Comparison of ENCODE assay signal across 8 cellular contexts in genomic region chr19:55254625-55254977, GRCh38. TPM values are rescaled to one million over a fixed set of nuclear protein-coding genes. Genes with fewer than 3 reads are reported as not detected.
DNase-seq lines count a peak whose midpoint lies in the region; ATAC-seq and TF ChIP-seq lines count a peak whose summit lies in the region.

No MANE protein-coding gene starts in this region.

- peak overlapping the region; percentile 95 for H3K4me3 Mint-ChIP-seq in activated CD4-positive, alpha-beta T cell treated with anti-CD3 and anti-CD28 coated beads for 36 hours
- peak overlapping the region; percentile 96 for H3K4me3 Mint-ChIP-seq in activated CD8-positive, alpha-beta T cell treated with anti-CD3 and anti-CD28 coated beads for 36 hours

- intact Hi-C loops in activated CD4-positive, alpha-beta T cell treated with anti-CD3 and anti-CD28 coated beads for 36 hours (cut with DNase I, micrococcal nuclease), result loop anchor here (1.0 to 10.0 kb wide), 3 partner anchors 85 to 1060 kb away; partner anchors contain the start of genes KMT5C (in 1 of the 2), RPL28 (in 1 of the 2), TMEM238 (in 1 of the 2) and ZSCAN5A (in 1 of the 2)
- intact Hi-C loops in activated CD8-positive, alpha-beta T cell treated with anti-CD3 and anti-CD28 coated beads for 36 hours (cut with micrococcal nuclease), result loop anchor here (10.0 kb wide), 1 partner anchor 400 kb away; the partner anchor contains the start of gene U2AF2
- intact Hi-C loops in left lung (cut with DNase I), result no loop called here

- CTCF ChIA-PET in activated CD4-positive, alpha-beta T cell treated with anti-CD3 and anti-CD28 coated beads for 36 hours (lab: Charles Lee), result interaction anchor here (0.7 to 2.2 kb wide), 7 partner anchors 25 to 400 kb away, joined by 3 to 7 read pairs (median 4); partner anchors contain the start of gene HSPBP1
- CTCF ChIA-PET in activated CD8-positive, alpha-beta T cell treated with anti-CD3 and anti-CD28 coated beads for 36 hours (lab: Charles Lee), result interaction anchor here (0.6 to 3.5 kb wide), 9 partner anchors 28 to 249 kb away, joined by 3 to 11 read pairs (median 5); partner anchors contain the start of gene TMEM238

- H3K4me1 ChIP-seq in left lung, result peaks cover 22 to 83% of the 10 kb centered on the region in 2 donors
- H3K4me1 ChIP-seq in thoracic aorta (ENCODE audit: control insufficient read depth in 1 of 2, low read depth in 2 of 2), result peaks cover 36 to 52% of the 10 kb centered on the region in 2 donors

- H3K36me3 Mint-ChIP-seq in activated CD4-positive, alpha-beta T cell treated with anti-CD3 and anti-CD28 coated beads for 36 hours (ENCODE audit: low read depth), result peaks cover 60% of the 10 kb centered on the region
- H3K36me3 Mint-ChIP-seq in activated CD8-positive, alpha-beta T cell treated with anti-CD3 and anti-CD28 coated beads for 36 hours (ENCODE audit: low read depth), result peaks cover 64% of the 10 kb centered on the region

- TF ChIP-seq CTCF in activated CD8-positive, alpha-beta T cell treated with anti-CD3 and anti-CD28 coated beads for 36 hours (IDR thresholded peaks at IDR 0.05), result no peak
- no peak for TF ChIP-seq CTCF in left lung (IDR thresholded peaks at IDR 0.05)
- TF ChIP-seq CTCF in thoracic aorta (IDR thresholded peaks at IDR 0.05), result no peak

- H3K27me3 ChIP-seq in left lung, result no peaks in the 10 kb centered on the region
- no peaks in the 10 kb centered on the region for H3K27me3 ChIP-seq in thoracic aorta (replicated peaks; ENCODE audit: insufficient read depth)

- no peak for ATAC-seq in activated CD4-positive, alpha-beta T cell treated with anti-CD3 and anti-CD28 coated beads for 36 hours
- no peak for ATAC-seq in activated CD8-positive, alpha-beta T cell treated with anti-CD3 and anti-CD28 coated beads for 36 hours
- ATAC-seq in left lung (no peak), thoracic aorta (ENCODE audit: insufficient number of reproducible peaks, low FRiP score, low read depth) (no peak), HG02973 (IDR thresholded peaks at IDR 0.05; ENCODE audit: unreplicated experiment) (no peak)

- H3K4me3 ChIP-seq in left lung, result peak overlapping the region in 1 of 2 donors; percentile 44
- H3K4me3 ChIP-seq in thoracic aorta, result peak overlapping the region; percentile 57

- no peaks in the 10 kb centered on the region for H3K27me3 Mint-ChIP-seq in activated CD4-positive, alpha-beta T cell treated with anti-CD3 and anti-CD28 coated beads for 36 hours
- no peaks in the 10 kb centered on the region for H3K27me3 Mint-ChIP-seq in activated CD8-positive, alpha-beta T cell treated with anti-CD3 and anti-CD28 coated beads for 36 hours

- H3K36me3 ChIP-seq in left lung (peaks cover 0 to 11% of the 10 kb centered on the region in 2 donors), thoracic aorta (peaks cover 3% of the 10 kb centered on the region)

- H3K27ac ChIP-seq in left lung, result peak overlapping the region; percentile 73 to 96
- H3K27ac ChIP-seq in thoracic aorta, result no peak overlapping the region

- H3K4me1 Mint-ChIP-seq in activated CD4-positive, alpha-beta T cell treated with anti-CD3 and anti-CD28 coated beads for 36 hours, result peaks cover 52% of the 10 kb centered on the region
- H3K4me1 Mint-ChIP-seq in activated CD8-positive, alpha-beta T cell treated with anti-CD3 and anti-CD28 coated beads for 36 hours (ENCODE audit: low read depth), result peaks cover 34% of the 10 kb centered on the region

- H3K9me3 ChIP-seq in left lung, result no peaks in the 10 kb centered on the region
- H3K9me3 ChIP-seq in thoracic aorta, result no peaks in the 10 kb centered on the region

- peak overlapping the region; percentile 98 for H3K27ac Mint-ChIP-seq in activated CD4-positive, alpha-beta T cell treated with anti-CD3 and anti-CD28 coated beads for 36 hours
- peak overlapping the region; percentile 99 for H3K27ac Mint-ChIP-seq in activated CD8-positive, alpha-beta T cell treated with anti-CD3 and anti-CD28 coated beads for 36 hours

- no peak for DNase-seq in activated CD4-positive, alpha-beta T cell treated with anti-CD3 and anti-CD28 coated beads for 36 hours
- no peak for DNase-seq in activated CD4-positive, alpha-beta T cell treated with anti-CD3 and anti-CD28 coated beads for 48 hours
- DNase-seq in activated CD8-positive, alpha-beta T cell treated with anti-CD3 and anti-CD28 coated beads for 36 hours, result no peak
- DNase-seq in left lung, result no peak
- no peak for DNase-seq in thoracic aorta (ENCODE audit: low spot score)
- no peak for DNase-seq in A172 (ENCODE audit: low spot score)
- DNase-seq in NCI-H2171 treated with DMSO at 0.1 percent for 48 hours (lab: John Stamatoyannopoulos, UW), result no peak

- H3K9me3 Mint-ChIP-seq in activated CD4-positive, alpha-beta T cell treated with anti-CD3 and anti-CD28 coated beads for 36 hours (ENCODE audit: low read depth), result no peaks in the 10 kb centered on the region
- no peaks in the 10 kb centered on the region for H3K9me3 Mint-ChIP-seq in activated CD8-positive, alpha-beta T cell treated with anti-CD3 and anti-CD28 coated beads for 36 hours

- POLR2A ChIA-PET in activated CD4-positive, alpha-beta T cell treated with anti-CD3 and anti-CD28 coated beads for 36 hours (lab: Charles Lee), result interaction anchor here (0.5 to 2.2 kb wide), 4 partner anchors 26 to 152 kb away, joined by 3 to 12 read pairs (median 4); partner anchors contain the start of genes HSPBP1, KMT5C and TMEM238
- POLR2A ChIA-PET in activated CD8-positive, alpha-beta T cell treated with anti-CD3 and anti-CD28 coated beads for 36 hours (lab: Charles Lee), result interaction anchor here (0.7 to 5.5 kb wide), 14 partner anchors 13 to 1053 kb away, joined by 3 to 40 read pairs (median 4); partner anchors contain the start of genes BRSK1, HSPBP1, RPL28 and RPS9

RNA-seq across cellular contexts. Expression of gene PPP6R1, which starts 4.2 kb away (rescaled TPM):
- total RNA-seq in activated CD4-positive, alpha-beta T cell treated with anti-CD3 and anti-CD28 coated beads for 36 hours, result 100 to 1,000 TPM; 177 to 201 TPM
- 100 to 1,000 TPM; 197 to 207 TPM for total RNA-seq in activated CD8-positive, alpha-beta T cell treated with anti-CD3 and anti-CD28 coated beads for 36 hours
- total RNA-seq in left lung (10 to 100 TPM; 56.0 to 81.8 TPM), thoracic aorta (10 to 100 TPM; 46.7 to 52.3 TPM)
- 73.6 and 80.1 TPM in 2 replicates for total RNA-seq in A172 (2014; rRNA removed; shearing (Covaris generic))

RNA-seq across cellular contexts. Expression of gene HSPBP1, which starts 25.3 kb away (rescaled TPM):
- 10 to 100 TPM; 41.1 to 45.2 TPM for total RNA-seq in activated CD4-positive, alpha-beta T cell treated with anti-CD3 and anti-CD28 coated beads for 36 hours
- total RNA-seq in activated CD8-positive, alpha-beta T cell treated with anti-CD3 and anti-CD28 coated beads for 36 hours, result 10 to 100 TPM; 46.4 to 47.1 TPM
- total RNA-seq in left lung, result 10 to 100 TPM; 23.8 to 31.0 TPM
- 10 to 100 TPM; 26.8 to 26.9 TPM for total RNA-seq in thoracic aorta
- total RNA-seq in A172 (2014; rRNA removed; shearing (Covaris generic)), result 88.0 and 108 TPM in 2 replicates

RNA-seq across cellular contexts. Expression of gene TMEM86B, which starts 26.0 kb away (rescaled TPM):
- total RNA-seq in activated CD4-positive, alpha-beta T cell treated with anti-CD3 and anti-CD28 coated beads for 36 hours, result 1 to 10 TPM; 4.9 to 9.0 TPM
- 1 to 10 TPM; 5.8 to 6.2 TPM for total RNA-seq in activated CD8-positive, alpha-beta T cell treated with anti-CD3 and anti-CD28 coated beads for 36 hours
- total RNA-seq in left lung (1 to 10 TPM; 1.9 to 2.7 TPM), thoracic aorta (1 to 10 TPM; 2.4 to 4.8 TPM)
- 1.6 and 3.4 TPM in 2 replicates for total RNA-seq in A172 (2014; rRNA removed; shearing (Covaris generic))

RNA-seq across cellular contexts. Expression of gene BRSK1, which starts 29.2 kb away (rescaled TPM):
- 1 to 10 TPM; 4.1 to 4.5 TPM for total RNA-seq in activated CD4-positive, alpha-beta T cell treated with anti-CD3 and anti-CD28 coated beads for 36 hours
- total RNA-seq in activated CD8-positive, alpha-beta T cell treated with anti-CD3 and anti-CD28 coated beads for 36 hours, result 1 to 10 TPM; 5.1 to 5.8 TPM
- total RNA-seq in left lung (1 to 10 TPM; 2.2 to 3.3 TPM), thoracic aorta (10 to 100 TPM; 10.8 to 16.7 TPM)
- 11.6 and 12.8 TPM in 2 replicates for total RNA-seq in A172 (2014; rRNA removed; shearing (Covaris generic))

RNA-seq across cellular contexts. Expression of gene PTPRH, which starts 45.3 kb away (rescaled TPM):
- not detected for total RNA-seq in activated CD4-positive, alpha-beta T cell treated with anti-CD3 and anti-CD28 coated beads for 36 hours
- total RNA-seq in activated CD8-positive, alpha-beta T cell treated with anti-CD3 and anti-CD28 coated beads for 36 hours, result not detected
- total RNA-seq in left lung (under 1 TPM; 0.20 to 0.63 TPM), thoracic aorta (1 to 10 TPM in 1 of 2 donors, under 1 TPM in 1; 0.14 to 1.1 TPM)
- total RNA-seq in A172 (2014; rRNA removed; shearing (Covaris generic)), result 12.3 and 18.4 TPM in 2 replicates

Comparison
In these comparisons a context has a peak if more than half of its experiments do, and no peak if none do; other contexts are left out.
1. H3K27ac ChIP-seq: peak in left lung (2 of 2); none in thoracic aorta (0 of 2).
2. intact Hi-C loops: an anchor here in activated CD4-positive, alpha-beta T cell treated with anti-CD3 and anti-CD28 coated beads for 36 hours (1.0 to 10.0 kb wide) and activated CD8-positive, alpha-beta T cell treated with anti-CD3 and anti-CD28 coated beads for 36 hours (10.0 kb wide); none called in left lung.